9 cellular contexts compared by ENCODE assay signal in the genomic region with DNA sequence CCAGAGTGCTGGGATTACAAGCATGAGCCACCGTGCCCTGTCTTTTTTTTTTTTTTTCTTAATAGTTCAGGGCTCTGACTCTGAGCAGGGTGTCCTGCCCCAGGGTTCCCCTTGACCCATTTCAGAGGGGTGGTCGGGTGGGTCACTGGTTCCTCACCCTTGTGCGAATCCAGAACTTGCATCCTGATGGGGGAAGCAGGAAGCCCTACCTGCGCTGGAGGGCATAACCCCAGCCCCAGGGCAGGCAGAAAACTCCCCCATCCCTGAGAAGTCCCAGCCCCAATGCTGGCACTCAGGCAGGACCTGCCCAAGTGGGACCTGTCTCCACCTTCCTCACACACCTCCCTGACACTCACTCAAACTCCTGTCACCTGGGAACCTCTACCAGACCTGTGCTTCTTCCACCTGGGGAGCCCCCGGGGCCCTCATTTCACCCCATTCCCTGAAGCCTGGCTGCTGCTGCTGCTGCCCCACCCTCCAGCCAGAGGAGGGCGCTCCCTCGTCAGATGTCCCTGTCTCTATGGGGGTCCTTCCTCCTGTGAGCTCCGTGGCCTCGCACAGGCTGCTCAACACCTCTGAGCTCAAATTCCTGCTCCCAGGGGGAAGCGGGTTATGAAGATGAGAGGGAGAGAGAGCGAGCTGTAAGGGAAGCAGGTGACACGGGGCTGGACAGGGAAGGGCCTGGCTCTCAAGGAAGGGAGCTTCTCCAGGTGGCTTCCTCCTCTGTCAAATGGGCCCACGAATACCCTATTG. TPM values are rescaled to one million over a fixed set of nuclear protein-coding genes. Genes with fewer than 3 reads are reported as not detected.
A peak's percentile ranks its signal among the peaks of the same experiment; 100 is the strongest.
DNase-seq lines count a peak whose midpoint lies in the region; ATAC-seq and TF ChIP-seq lines count a peak whose summit lies in the region.
"Had no signal": no experiment of that assay in that cellular context is flagged by ENCODE, and none has a peak within 500 bp of the region (broad histone marks: within the 10 kb centered on the region; RNA-seq: fewer than 3 reads in every experiment).

No MANE protein-coding gene starts in this region.

- H3F3A ChIP-seq in SK-N-SH (replicated peaks; ENCODE audit: insufficient read depth): no peaks in the 10 kb centered on the region

- peak; percentile 58 for DNase-seq in SK-N-SH
- peak; percentile 47 to 60 for DNase-seq in activated CD4-positive, alpha-beta T cell treated with anti-CD3 and anti-CD28 coated beads, Interleukin-2, amount 50 U/mL, for 48 hours
- DNase-seq in fibroblast of lung (ENCODE audit: low read depth in 2 of 2): no peak
- peak; percentile 29 to 78 (median 54) for DNase-seq in naive thymus-derived CD8-positive, alpha-beta T cell
- peak; percentile 60 for DNase-seq in transverse colon
- DNase-seq in dedifferentiated amniotic fluid mesenchymal stem cell (ENCODE audit: extremely low spot score): no peak
- DNase-seq in pons (ENCODE audit: low spot score): no peak

- peaks cover 0 to 8% (median 0%) of the 10 kb centered on the region in 9 donors for H3K9me3 Mint-ChIP-seq in naive thymus-derived CD8-positive, alpha-beta T cell

- H3K79me2 ChIP-seq in SK-N-SH (ENCODE audit: insufficient read depth) (no peaks in the 10 kb centered on the region), fibroblast of lung (ENCODE audit: control insufficient read depth, insufficient read depth, low read length) (no peaks in the 10 kb centered on the region)

- intact Hi-C loops in transverse colon (cut with DNase I; ENCODE audit: low total_unique reads): no loop called here

- 0 out of 4 replicates have a peak, but pooled peaks cover 0 to 7% of the 10 kb centered on the region in 2 experiments for H3K4me1 ChIP-seq in SK-N-SH (ENCODE audit: control insufficient read depth in 1 of 2, insufficient read depth in 2 of 2, low read depth in 1 of 2, low read length in 1 of 2)
- no peaks in the 10 kb centered on the region for H3K4me1 ChIP-seq in fibroblast of lung (ENCODE audit: control insufficient read depth, extremely low read depth, insufficient read depth, low read length)
- peaks cover 0 to 24% (median 16%) of the 10 kb centered on the region in 4 donors for H3K4me1 ChIP-seq in transverse colon

- H3K4me2 ChIP-seq in SK-N-SH: no peak overlapping the region
- H3K4me2 ChIP-seq in fibroblast of lung (ENCODE audit: extremely low read depth, insufficient read depth, low read length): peak overlapping the region; percentile 25

- H3K27ac Mint-ChIP-seq in naive thymus-derived CD8-positive, alpha-beta T cell: peak overlapping the region in 8 of 10 donors; percentile 3 to 85 (median 54)

- H3K4me3 ChIP-seq in SK-N-SH (ENCODE audit: low read depth in 2 of 2, low read length in 1 of 2) (no peak overlapping the region; a peak in 1 of 4 replicates), fibroblast of lung (replicated peaks in 1 of 4; ENCODE audit: control extremely low read depth in 1 of 4, insufficient read depth in 1 of 4, low read depth in 3 of 4, low read length in 4 of 4) (peak overlapping the region in 1 of 4 experiments; percentile 24), transverse colon (peak overlapping the region; percentile 30 to 65 (median 56))

- POLR2A ChIA-PET in SK-N-SH (lab: Yijun Ruan, JAX): no interaction called here
- POLR2A ChIA-PET in naive thymus-derived CD8-positive, alpha-beta T cell (lab: Charles Lee): interaction anchor here (0.7 to 1.1 kb wide), 2 partner anchors 16 to 18 kb away, joined by 3 to 4 read pairs; partner anchors contain the start of gene ZNF273

- no peaks in the 10 kb centered on the region for H3K9me3 ChIP-seq in SK-N-SH
- no peaks in the 10 kb centered on the region for H3K9me3 ChIP-seq in fibroblast of lung (ENCODE audit: control insufficient read depth, insufficient read depth, low read depth, low read length)
- no peaks in the 10 kb centered on the region for H3K9me3 ChIP-seq in transverse colon

- no peak overlapping the region for H2AFZ ChIP-seq in SK-N-SH (ENCODE audit: low read depth)
- H2AFZ ChIP-seq in fibroblast of lung (ENCODE audit: low read length): no peak overlapping the region

- H3K4me1 Mint-ChIP-seq in naive thymus-derived CD8-positive, alpha-beta T cell: peaks cover 10 to 23% (median 16%) of the 10 kb centered on the region in 4 donors

- H3K27me3 ChIP-seq in SK-N-SH (ENCODE audit: insufficient read depth) (no peaks in the 10 kb centered on the region; the same call in 1 of the 2 replicates), fibroblast of lung (ENCODE audit: control insufficient read depth, insufficient read depth, low read length) (peaks cover 15% of the 10 kb centered on the region), transverse colon (peaks cover 33% of the 10 kb centered on the region)

- H3K27me3 Mint-ChIP-seq in naive thymus-derived CD8-positive, alpha-beta T cell: peaks cover 20 to 74% (median 57%) of the 10 kb centered on the region in 5 donors

- in situ Hi-C loops in transverse colon (cut with MboI; ENCODE audit: low pct_ligation_motif_present in 1 of 4, low pct_unique_long_range_greater_than_20kb in 1 of 4, low sequenced_read_pairs in 3 of 4): loop anchor here in 1 of 4 donors (25.0 kb wide), 1 partner anchor 101 kb away; the partner anchor contains the start of gene ZNF138

- H3K27ac ChIP-seq in SK-N-SH (ENCODE audit: low read depth in 2 of 2, low read length in 1 of 2): no peak overlapping the region
- H3K27ac ChIP-seq in fibroblast of lung (ENCODE audit: insufficient read depth, low read length): no peak overlapping the region
- peak overlapping the region in 1 of 4 donors; percentile 55 for H3K27ac ChIP-seq in transverse colon
- H3K27ac ChIP-seq: VCaP had no signal

- TF ChIP-seq CTCF in SK-N-SH (IDR thresholded peaks at IDR 0.05) (peak; percentile 36), fibroblast of lung (conservative IDR thresholded peaks at IDR 0.05 in 1 of 2, IDR thresholded peaks at IDR 0.05 in 1 of 2; ENCODE audit: low read depth in 1 of 2, low read length in 2 of 2) (peak in 1 of 2 donors; percentile 29), transverse colon (IDR thresholded peaks at IDR 0.05) (peak in 4 of 5 experiments; percentile 30 to 49 (median 40))

- WGBS in SK-N-SH (ENCODE audit: low lambda C conversion rate): 51% methylated on average over 13 of the region's 13 CpGs
- WGBS in transverse colon (ENCODE audit: low coverage in 1 of 2), 2 donors: 13 to 17% methylated on average over 6 to 13 of the region's 13 CpGs

- CTCF ChIA-PET in SK-N-SH (lab: Yijun Ruan, JAX): no interaction called here

- H3K4me3 Mint-ChIP-seq in naive thymus-derived CD8-positive, alpha-beta T cell: peak overlapping the region; percentile 72 to 97 (median 92)

- H3K9ac ChIP-seq in SK-N-SH: no peak overlapping the region
- H3K9ac ChIP-seq in fibroblast of lung (ENCODE audit: insufficient read depth, low read length): no peak overlapping the region

- no peaks in the 10 kb centered on the region for H3K9me2 ChIP-seq in SK-N-SH

- TF ChIP-seq POLR2A in transverse colon (IDR thresholded peaks at IDR 0.05): no peak

- H4K20me1 ChIP-seq in SK-N-SH (ENCODE audit: insufficient read depth): no peaks in the 10 kb centered on the region
- no peaks in the 10 kb centered on the region for H4K20me1 ChIP-seq in fibroblast of lung (ENCODE audit: control insufficient read depth, extremely low read depth, insufficient read depth, low read length)

- TF ChIP-seq EP300 in SK-N-SH (IDR thresholded peaks at IDR 0.05; ENCODE audit: borderline replicate concordance in 1 of 2, low read depth in 1 of 2, low read length in 1 of 2) (no peak), transverse colon (IDR thresholded peaks at IDR 0.05; ENCODE audit: low read depth) (no peak)

- H3K36me3 ChIP-seq in SK-N-SH (replicated peaks in 1 of 2; ENCODE audit: control insufficient read depth in 1 of 2, insufficient read depth in 2 of 2, low read length in 1 of 2): no peaks in the 10 kb centered on the region
- H3K36me3 ChIP-seq in fibroblast of lung (ENCODE audit: control insufficient read depth, insufficient read depth, low read length): no peaks in the 10 kb centered on the region
- H3K36me3 ChIP-seq in transverse colon: no peaks in the 10 kb centered on the region

- no peak for ATAC-seq in SK-N-SH treated with all-trans-retinoic acid at 6 μM for 48 hours
- peak; percentile 81 to 89 for ATAC-seq in naive thymus-derived CD8-positive, alpha-beta T cell

- H3K36me3 Mint-ChIP-seq in naive thymus-derived CD8-positive, alpha-beta T cell: peaks cover 0 to 7% (median 0%) of the 10 kb centered on the region in 3 donors

- no peak for TF ChIP-seq RAD21 in SK-N-SH (IDR thresholded peaks at IDR 0.05; ENCODE audit: low read length)

TF ChIP-seq in SK-N-SH, 30 proteins besides CTCF, POLR2A, EP300 and RAD21:
- TF ChIP-seq FOXM1 (IDR thresholded peaks at IDR 0.05; ENCODE audit: low read depth) (no peak), POLR2AphosphoS5 (IDR thresholded peaks at IDR 0.05; ENCODE audit: low read depth, low read length) (no peak), RFX5 (IDR thresholded peaks at IDR 0.05; ENCODE audit: low read length) (no peak)

TF ChIP-seq in SK-N-SH treated with all-trans-retinoic acid at 6 μM for 48 hours, 23 proteins besides CTCF, POLR2A, EP300 and RAD21:
- TF ChIP-seq ISL1 (CRISPR knock-in tag; IDR thresholded peaks at IDR 0.05) (no peak), PPARA (CRISPR knock-in tag; IDR thresholded peaks at IDR 0.05; ENCODE audit: borderline replicate concordance) (no peak), ZNF565 (CRISPR knock-in tag; conservative IDR thresholded peaks at IDR 0.05; ENCODE audit: low read depth) (no peak), SNAI2 (CRISPR knock-in tag; IDR thresholded peaks at IDR 0.05) (no peak), GLIS3 (CRISPR knock-in tag; IDR thresholded peaks at IDR 0.05) (no peak), ZNF70 (CRISPR knock-in tag; IDR thresholded peaks at IDR 0.05) (no peak), TOX (CRISPR knock-in tag; IDR thresholded peaks at IDR 0.05; ENCODE audit: borderline replicate concordance) (no peak), RARB (CRISPR knock-in tag; IDR thresholded peaks at IDR 0.05) (no peak), ESRRG (CRISPR knock-in tag; IDR thresholded peaks at IDR 0.05) (no peak), ZFP30 (CRISPR knock-in tag; IDR thresholded peaks at IDR 0.05) (no peak)

RNA-seq across cellular contexts. Expression of gene ZNF273, which starts 15.1 kb away (rescaled TPM):
- polyA plus RNA-seq in SK-N-SH (2012; rRNA removed) (2.3 and 3.0 TPM in 2 replicates), fibroblast of lung (2.1 and 2.6 TPM in 2 replicates)
- polyA plus RNA-seq in SK-N-SH (2012; cell fraction: cytosol; rRNA removed): 2.8 and 3.1 TPM in 2 replicates
- polyA plus RNA-seq in SK-N-SH (2012; cell fraction: nucleus; rRNA removed): 1.1 and 2.0 TPM in 2 replicates
- total RNA-seq in fibroblast of lung (2.1 and 3.1 TPM in 2 replicates), transverse colon (10 to 100 TPM in 1 of 4 donors, 1 to 10 TPM in 3; 4.1 to 14.9 (median 5.7) TPM)
- polyA plus RNA-seq in fibroblast of lung (2012): 1.0 and 1.5 TPM in 2 replicates
- 0.74 and 0.90 TPM in 2 replicates for polyA minus RNA-seq in fibroblast of lung (ENCODE audit: low replicate concordance)
- 1 to 10 TPM; 9.5 TPM for total RNA-seq in naive thymus-derived CD8-positive, alpha-beta T cell
- 1 to 10 TPM; 3.6 to 4.6 (median 4.5) TPM for polyA plus RNA-seq in naive thymus-derived CD8-positive, alpha-beta T cell

Comparison
In these comparisons a context has a peak if more than half of its experiments do, and no peak if none do; other contexts are left out.
1. DNase-seq: peak in SK-N-SH (single experiment), activated CD4-positive, alpha-beta T cell treated with anti-CD3 and anti-CD28 coated beads, Interleukin-2, amount 50 U/mL, for 48 hours (2 of 2), naive thymus-derived CD8-positive, alpha-beta T cell (10 of 10) and transverse colon (single experiment); none in fibroblast of lung (0 of 2), dedifferentiated amniotic fluid mesenchymal stem cell (single experiment) and pons (single experiment).
2. H3K4me3 ChIP-seq: peak in transverse colon (4 of 4); none in SK-N-SH (0 of 2).